Comparison of ENCODE assay signal across 8 cellular contexts in the genomic region with DNA sequence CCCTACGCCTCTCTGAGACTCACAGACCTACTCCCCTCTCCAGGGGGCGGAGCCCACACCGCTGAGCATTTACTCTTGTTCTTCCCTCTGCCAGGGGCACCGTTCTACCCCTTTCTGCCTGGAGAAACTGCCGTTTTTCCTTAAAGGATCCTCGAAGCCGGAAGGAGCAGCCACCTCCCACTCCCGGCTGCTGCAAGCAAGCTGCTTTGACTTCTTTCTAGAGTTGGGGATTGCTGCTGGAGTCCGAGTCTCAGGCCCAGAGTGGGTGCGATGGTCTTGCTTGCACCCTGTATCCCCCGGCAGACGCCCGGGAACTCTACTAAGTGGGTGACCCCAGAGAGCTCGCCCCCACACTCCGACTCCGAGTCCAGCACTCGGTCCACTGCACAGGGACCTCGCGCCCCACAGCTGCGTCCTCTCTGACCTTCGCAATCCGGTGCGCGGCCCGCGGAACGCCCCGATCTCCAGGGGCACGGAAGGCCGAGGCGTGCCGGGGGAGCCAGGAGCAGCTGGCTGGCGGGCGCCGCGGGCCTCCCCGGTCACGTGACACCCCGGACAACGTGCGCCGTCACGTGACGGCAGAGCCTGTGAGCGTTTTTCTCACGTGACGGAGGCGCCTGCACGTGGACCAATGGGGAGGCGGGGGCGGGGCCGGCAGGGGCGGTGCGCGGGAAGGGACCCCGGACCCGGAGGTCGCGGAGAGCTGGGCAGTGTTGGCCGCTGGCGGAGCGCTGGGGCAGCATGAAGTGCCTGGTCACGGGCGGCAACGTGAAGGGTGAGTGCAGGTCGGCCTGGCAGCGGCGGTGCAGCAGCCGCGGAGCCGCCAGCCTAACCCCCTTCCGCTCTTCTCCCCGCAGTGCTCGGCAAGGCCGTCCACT. TPM values are rescaled to one million over a fixed set of nuclear protein-coding genes. Genes with fewer than 3 reads are reported as not detected.
DNase-seq lines count a peak whose midpoint lies in the region; FAIRE-seq and TF ChIP-seq lines count a peak whose summit lies in the region.

A gene (plus strand): TSS at position 683 of the 878 bp plus-strand sequence. CDS start 59 bp downstream, at position 742.

- peaks cover 47% of the 10 kb centered on the region for H3K79me2 ChIP-seq in DOHH2 (ENCODE audit: control insufficient read depth, low read length)

- H3F3A ChIP-seq in DOHH2 (ENCODE audit: control insufficient read depth, insufficient read depth): 0 out of 2 replicates have a peak, but pooled peaks cover 4% of the 10 kb centered on the region

- H3K9me2 ChIP-seq in DOHH2 (replicated peaks; ENCODE audit: control insufficient read depth, low read length): no peaks in the 10 kb centered on the region

- DNase-seq in HAP-1 (ENCODE audit: low spot score in 2 of 2) (peak; percentile 93 to 97), MV-4-11 (lab: John Stamatoyannopoulos, UW) (peak; percentile 91), SK-N-DZ (ENCODE audit: low spot score) (peak; percentile 94), frontal cortex (ENCODE audit: low spot score in 2 of 2) (peak; percentile 99), non-pigmented ciliary epithelial cell (ENCODE audit: low read depth) (peak; percentile 46), substantia nigra (lab: John Stamatoyannopoulos, UW) (peak; percentile 64 to 98 (median 90))
- DNase-seq in activated naive CD4-positive, alpha-beta T cell treated with Interleukin-2 at 50 U/mL for 16 hours: peak; percentile 92

- peak within 1 kb of the TSS; percentile 75 for H3K4me3 ChIP-seq in DOHH2 (ENCODE audit: low read length)
- H3K4me3 ChIP-seq in HAP-1: peak within 1 kb of the TSS; percentile 67

- no peaks in the 10 kb centered on the region for H4K20me1 ChIP-seq in DOHH2 (ENCODE audit: control insufficient read depth, insufficient read depth, low read depth, low read length)

- peak within 1 kb of the TSS; percentile 90 for H3K4me2 ChIP-seq in DOHH2 (ENCODE audit: low read length)

- peaks cover 37% of the 10 kb centered on the region for H3K36me3 ChIP-seq in DOHH2 (ENCODE audit: control insufficient read depth, low read length)
- H3K36me3 ChIP-seq in HAP-1 (replicated peaks): peaks cover 22% of the 10 kb centered on the region

- no peak for TF ChIP-seq CTCF in DOHH2 (IDR thresholded peaks at IDR 0.05; ENCODE audit: low read depth, low read length, poor library complexity, severe bottlenecking)

- in situ Hi-C loops in HAP-1 (cut with MboI; ENCODE audit: low sequenced_read_pairs): no loop called here

- peak within 1 kb of the TSS; percentile 46 for H3K27ac ChIP-seq in DOHH2 (ENCODE audit: low read depth, low read length)
- peak within 1 kb of the TSS; percentile 88 for H3K27ac ChIP-seq in substantia nigra (ENCODE audit: low read depth, low read length, poor library complexity, severe bottlenecking)

- H3K27me3 ChIP-seq in DOHH2 (ENCODE audit: control insufficient read depth, low read length) (no peaks in the 10 kb centered on the region), HAP-1 (ENCODE audit: low read depth) (no peaks in the 10 kb centered on the region)

- H3K9me3 ChIP-seq in DOHH2 (ENCODE audit: control insufficient read depth, insufficient read depth, low read length) (no peaks in the 10 kb centered on the region), HAP-1 (no peaks in the 10 kb centered on the region)

- peaks cover 38% of the 10 kb centered on the region for H3K4me1 ChIP-seq in DOHH2 (ENCODE audit: control insufficient read depth, low read length)
- no peaks in the 10 kb centered on the region; the same call in 1 of the 2 replicates for H3K4me1 ChIP-seq in HAP-1

- FAIRE-seq in frontal cortex (lab: Jason Lieb, UNC): no peak

RNA-seq across cellular contexts. Expression of the gene that starts here (rescaled TPM):
- 10.4 and 14.3 TPM in 2 replicates for polyA plus RNA-seq in SK-N-DZ (2014; cell fraction: cytosol; rRNA removed)
- 38.3 and 51.4 TPM in 2 replicates for polyA plus RNA-seq in SK-N-DZ (2014; cell fraction: nucleus; rRNA removed)
- 11.8 TPM for total RNA-seq in frontal cortex

Comparison
In these comparisons a context has a peak if more than half of its experiments do, and no peak if none do; other contexts are left out.
1. Peak in every context shown above with its lines: DNase-seq, H3K4me3 ChIP-seq and H3K27ac ChIP-seq.
2. DNase-seq: peak in every context shown above with its lines; median percentile 99 in frontal cortex; 95 in HAP-1; 94 in SK-N-DZ; 92 in activated naive CD4-positive, alpha-beta T cell treated with Interleukin-2 at 50 U/mL for 16 hours; 91 in MV-4-11; 90 in substantia nigra; 46 in non-pigmented ciliary epithelial cell.